18 cellular contexts compared by ENCODE assay signal in genomic region chr17:40703652-40704051, GRCh38. TPM values are rescaled to one million over a fixed set of nuclear protein-coding genes. Genes with fewer than 3 reads are reported as not detected.
"Had no signal": no experiment of that assay in that cellular context is flagged by ENCODE, and none has a peak within 500 bp of the region (broad histone marks: within the 10 kb centered on the region; RNA-seq: fewer than 3 reads in every experiment).

Gene KRT24 (minus strand): TSS chr17:40703752. CDS start chr17:40703693, 59 bp downstream.

- H3K9me3 ChIP-seq: esophagus squamous epithelium, heart left ventricle, mucosa of descending colon, ovary, uterus had no signal

- H3K4me3 ChIP-seq: coronary artery, esophagus squamous epithelium, heart left ventricle, mucosa of descending colon, ovary, uterus had no signal

- ATAC-seq: heart left ventricle; mucosa of descending colon; naive thymus-derived CD8-positive, alpha-beta T cell; right cardiac atrium had no signal

- DNase-seq: effector CD4-positive, alpha-beta T cell; endodermal cell; esophagus squamous epithelium; foreskin fibroblast; heart left ventricle; hippocampal formation; kidney glomerular epithelial cell; mucosa of descending colon; naive thymus-derived CD8-positive, alpha-beta T cell; ovary; right cardiac atrium; small intestine; stimulated activated CD4-positive, alpha-beta T cell treated with anti-CD3 and anti-CD28 coated beads, Interleukin-12 subunit alpha, Interleukin-12 subunit beta, amount 100 ng/mL, for 4 hours; stimulated activated naive CD4-positive, alpha-beta T cell; uterus had no signal

- H3K27ac ChIP-seq: coronary artery, heart left ventricle, ovary, uterus had no signal

- FAIRE-seq: endothelial cell of umbilical vein, small intestine had no signal

- H3K36me3 ChIP-seq: esophagus squamous epithelium, heart left ventricle, ovary, uterus had no signal

- H3K4me1 ChIP-seq: uterus had no signal

- H3K27me3 ChIP-seq: ovary, uterus had no signal

RNA-seq across cellular contexts. Expression of gene KRT24, which starts in this region (rescaled TPM):
- polyA plus RNA-seq: endothelial cell of umbilical vein; heart left ventricle; liver; naive thymus-derived CD8-positive, alpha-beta T cell; ovary had no signal
